In the genomic region with DNA sequence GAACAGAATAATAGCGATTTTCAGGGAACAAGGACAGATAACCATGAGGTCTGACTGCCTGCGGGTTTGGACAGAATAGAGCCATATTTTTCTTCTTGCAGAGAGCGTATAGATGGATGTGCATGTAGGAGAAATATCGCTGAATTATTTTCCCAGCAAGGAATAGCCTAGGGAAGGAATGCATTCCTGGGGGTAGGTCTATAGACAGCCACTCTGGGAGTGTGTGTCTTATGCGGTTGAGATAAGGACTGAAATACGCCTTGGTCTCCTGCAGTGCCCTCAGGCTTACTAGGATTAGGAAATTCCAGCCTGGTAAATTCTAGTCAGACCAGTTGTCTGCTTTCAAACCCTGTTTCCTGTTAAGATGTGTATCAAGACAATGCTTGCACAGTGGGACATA, we compare ENCODE assay signal across 4 cellular contexts.
DNase-seq lines count a peak whose midpoint lies in the region; TF ChIP-seq lines count a peak whose summit lies in the region.
"Not testable (repeated sequence)": the region's sequence is repeated elsewhere in the genome, so short reads cannot be mapped to it uniquely, and the experiment has no call there.

No MANE protein-coding gene starts in this region.

- H3K23ac ChIP-seq in trophoblast cell (ENCODE audit: low read length): not testable (repeated sequence)

- H3K4me1 ChIP-seq in HEK293 (ENCODE audit: control insufficient read depth, insufficient read depth, low read length); trophoblast cell (ENCODE audit: control insufficient read depth in 1 of 2, insufficient read depth in 2 of 2, low read length in 2 of 2): not testable (repeated sequence)

- not testable (repeated sequence) for H3K4me3 ChIP-seq in HEK293 (ENCODE audit: low read depth, low read length); SK-N-MC; trophoblast cell (ENCODE audit: low read depth, low read length)

- H3K27ac ChIP-seq in HEK293 (ENCODE audit: extremely low read depth, low read depth, low read length); SK-N-MC; trophoblast cell (ENCODE audit: low read depth, low read length): not testable (repeated sequence)

- CTCF ChIA-PET in HEK293 (lab: Yijun Ruan, JAX): interaction anchor here (0.6 kb wide), 1 partner anchor 379 kb away, joined by 3 read pairs; no protein-coding TSS in a partner anchor

- not testable (repeated sequence) for H4K12ac ChIP-seq in trophoblast cell (ENCODE audit: low read depth, low read length)

- H3K4ac ChIP-seq in trophoblast cell (ENCODE audit: low read depth, low read length): not testable (repeated sequence)

- not testable (repeated sequence) for H4K91ac ChIP-seq in trophoblast cell (ENCODE audit: low read depth, low read length)

- H3K4me2 ChIP-seq in trophoblast cell (ENCODE audit: low read length): not testable (repeated sequence)

- not testable (repeated sequence) for H3K18ac ChIP-seq in trophoblast cell (ENCODE audit: low read length)

- not testable (repeated sequence) for H2AK5ac ChIP-seq in trophoblast cell (ENCODE audit: low read length)

- not testable (repeated sequence) for H2BK5ac ChIP-seq in trophoblast cell (ENCODE audit: low read depth, low read length, poor library complexity)

- not testable (repeated sequence) for H3K27me3 ChIP-seq in trophoblast cell (ENCODE audit: insufficient read depth, low read length)

- not testable (repeated sequence) for H2AFZ ChIP-seq in trophoblast cell (ENCODE audit: insufficient read depth, low read length, poor library complexity)

- not testable (repeated sequence) for TF ChIP-seq CTCF in HEK293 (tag by site-specific recombination; IDR thresholded peaks at IDR 0.05)

- not testable (repeated sequence) for H3K14ac ChIP-seq in trophoblast cell (ENCODE audit: low read length)

- H3K36me3 ChIP-seq in HEK293 (ENCODE audit: control insufficient read depth in 2 of 2, insufficient read depth in 1 of 2, low read length in 2 of 2); SK-N-MC (ENCODE audit: insufficient read depth, low read length); trophoblast cell (ENCODE audit: control insufficient read depth in 1 of 2, insufficient read depth in 2 of 2, low read length in 2 of 2): not testable (repeated sequence)

- H2BK120ac ChIP-seq in trophoblast cell (ENCODE audit: insufficient read depth, low read length, poor library complexity): not testable (repeated sequence)

- peak; percentile 7 for DNase-seq in ELF-1 (ENCODE audit: low read depth, low spot score)
- peak; percentile 12 for DNase-seq in SK-N-MC (ENCODE audit: low read depth, low spot score)
- peak; percentile 47 to 80 for DNase-seq in trophoblast cell

- H4K8ac ChIP-seq in trophoblast cell (ENCODE audit: low read depth, low read length): not testable (repeated sequence)

- H3K79me2 ChIP-seq in trophoblast cell (ENCODE audit: control insufficient read depth, insufficient read depth, low read length, poor library complexity): not testable (repeated sequence)

- no CpG with 5 or more reads among the region's 6 CpGs for WGBS in trophoblast cell (ENCODE audit: extremely low coverage, insufficient coverage, insufficient read length)

- not testable (repeated sequence) for H3K9me3 ChIP-seq in HEK293 (ENCODE audit: control insufficient read depth, insufficient read depth, low read depth, low read length); SK-N-MC (ENCODE audit: low read depth, low read length)
- H3K9me3 ChIP-seq in trophoblast cell (ENCODE audit: insufficient read depth, low read depth, low read length): peaks cover 27% of the 10 kb centered on the region

- not testable (repeated sequence) for H2BK12ac ChIP-seq in trophoblast cell (ENCODE audit: low read length)

- POLR2A ChIA-PET in HEK293 (lab: Yijun Ruan, JAX): not testable (repeated sequence)

- H3K79me1 ChIP-seq in trophoblast cell (ENCODE audit: low read length): not testable (repeated sequence)

- H3K9ac ChIP-seq in SK-N-MC (ENCODE audit: insufficient read length); trophoblast cell (ENCODE audit: low read length): not testable (repeated sequence)

TF ChIP-seq in HEK293, 187 proteins besides CTCF, POLR2A, EP300 and RAD21:
- TF ChIP-seq SETDB1 (IDR thresholded peaks at IDR 0.05; ENCODE audit: insufficient read length, low read length): peak; percentile 56

Comparison
In these comparisons a context has a peak if more than half of its experiments do, and no peak if none do; other contexts are left out.
1. DNase-seq: peak in every context shown above with its lines; median percentile 64 in trophoblast cell; 12 in SK-N-MC; 7 in ELF-1.